ENCODE assay signal across 8 cellular contexts in genomic region chr1:166910396-166910994, GRCh38. TPM values are rescaled to one million over a fixed set of nuclear protein-coding genes. Genes with fewer than 3 reads are reported as not detected.
DNase-seq lines count a peak whose midpoint lies in the region; ATAC-seq, FAIRE-seq and TF ChIP-seq lines count a peak whose summit lies in the region.

No MANE protein-coding gene starts in this region.

- peaks cover 7% of the 10 kb centered on the region for H3K4me1 Mint-ChIP-seq in CD14-positive monocyte
- peaks cover 26% of the 10 kb centered on the region for H3K4me1 Mint-ChIP-seq in chondrocyte (ENCODE audit: low read depth)

- peak; percentile 91 for TF ChIP-seq CTCF in CD14-positive monocyte (IDR thresholded peaks at IDR 0.05)
- peak; percentile 96 for TF ChIP-seq CTCF in chondrocyte (IDR thresholded peaks at IDR 0.05)
- peak; percentile 86 for TF ChIP-seq CTCF in HepG2 (CRISPR knock-in tag; IDR thresholded peaks at IDR 0.05)

- CTCF ChIA-PET in HepG2 (lab: Yijun Ruan, JAX; ENCODE audit: low intra/inter-chr PET ratio, low total read pairs) = interaction anchor here (3.9 kb wide), 1 partner anchor 148 kb away, joined by 75 read pairs; no protein-coding TSS in a partner anchor

- in situ Hi-C loops in HepG2 (cut with HindIII; ENCODE audit: extremely low pct_ligation_motif_present, low pct_unique_long_range_greater_than_20kb) = loop anchor here (5.0 kb wide), 1 partner anchor 147 kb away; no protein-coding TSS in a partner anchor

- no peaks in the 10 kb centered on the region for H3K27me3 ChIP-seq in HepG2 (ENCODE audit: control insufficient read depth in 1 of 2, insufficient read depth in 2 of 2, low read length in 2 of 2)

- no peaks in the 10 kb centered on the region for H3K4me1 ChIP-seq in HepG2 (ENCODE audit: insufficient read depth, low read length)

- no peaks in the 10 kb centered on the region for H4K20me1 ChIP-seq in HepG2 (ENCODE audit: insufficient read depth, low read length)

- H3K27me3 Mint-ChIP-seq in CD14-positive monocyte (ENCODE audit: low read depth in 3 of 3) (peaks cover 0 to 2% (median 1%) of the 10 kb centered on the region in 3 donors), chondrocyte (ENCODE audit: low read depth) (peaks cover 5% of the 10 kb centered on the region)

- ATAC-seq in HG03439 (IDR thresholded peaks at IDR 0.05; ENCODE audit: unreplicated experiment) = peak; percentile 93
- peak; percentile 97 for ATAC-seq in HepG2

- H3K4me2 ChIP-seq in HepG2 (ENCODE audit: low read depth, low read length) = no peak overlapping the region

- H3K79me2 ChIP-seq in HepG2 (ENCODE audit: insufficient read depth, low read length) = no peaks in the 10 kb centered on the region

- peak; percentile 69 for TF ChIP-seq RAD21 in HepG2 (CRISPR knock-in tag; IDR thresholded peaks at IDR 0.05)

- no peaks in the 10 kb centered on the region for H3K36me3 ChIP-seq in HepG2 (replicated peaks in 1 of 2; ENCODE audit: control insufficient read depth in 1 of 2, insufficient read depth in 2 of 2, low read length in 2 of 2)

- WGBS in HepG2 (ENCODE audit: low lambda C conversion rate) = 10% methylated on average over 1 of the region's 1 CpG

- H3K9me3 Mint-ChIP-seq in CD14-positive monocyte (peaks cover 0 to 5% (median 0%) of the 10 kb centered on the region in 7 donors), chondrocyte (ENCODE audit: low read depth) (peaks cover 9% of the 10 kb centered on the region)

- no peak overlapping the region for H3K4me3 ChIP-seq in HepG2 (replicated peaks in 1 of 3; ENCODE audit: insufficient read depth in 1 of 3, low read depth in 2 of 3, low read length in 3 of 3)

- peak; percentile 90 for FAIRE-seq in HepG2 (lab: Jason Lieb, UNC)

- H3K9me3 ChIP-seq in HepG2 (ENCODE audit: low read length) = no peaks in the 10 kb centered on the region

- peak; percentile 54 for DNase-seq in CD14-positive monocyte (ENCODE audit: low spot score)
- DNase-seq in GM19240 (ENCODE audit: insufficient read length, low spot score) = peak; percentile 64
- peak; percentile 76 for DNase-seq in NCI-H446 treated with DMSO at 0.1 percent for 48 hours (lab: John Stamatoyannopoulos, UW)
- peak; percentile 59 for DNase-seq in activated CD4-positive, alpha-beta T cell treated with anti-CD3 and anti-CD28 coated beads for 1 hour
- DNase-seq in chondrocyte (ENCODE audit: low spot score) = no peak
- DNase-seq in HepG2 (ENCODE audit: low spot score) = peak; percentile 80
- DNase-seq in stimulated activated CD8-positive, alpha-beta memory T cell treated with anti-CD3 and anti-CD28 coated beads, Interleukin-12 subunit alpha, Interleukin-12 subunit beta, amount 100 ng/mL, for 24 hours (ENCODE audit: extremely low read depth) = peak; percentile 47

- no peak overlapping the region for H3K27ac ChIP-seq in HepG2 (ENCODE audit: extremely low read length, insufficient read depth, low read length)

- H3K36me3 Mint-ChIP-seq in CD14-positive monocyte (no peaks in the 10 kb centered on the region), chondrocyte (ENCODE audit: low read depth) (peaks cover 9% of the 10 kb centered on the region)

- no peak overlapping the region for H2AFZ ChIP-seq in HepG2 (ENCODE audit: low read length)

- TF ChIP-seq EP300 in HepG2 (IDR thresholded peaks at IDR 0.05; ENCODE audit: low read depth in 2 of 2, low read length in 2 of 2) (no peak), HepG2 (CRISPR knock-in tag; IDR thresholded peaks at IDR 0.05; ENCODE audit: borderline replicate concordance) (no peak)

- intact Hi-C loops in CD14-positive monocyte (cut with micrococcal nuclease) (loop anchor here (2.0 kb wide), 1 partner anchor 148 kb away; no protein-coding TSS in a partner anchor), HepG2 (cut with micrococcal nuclease; ENCODE audit: unreplicated experiment) (loop anchor here (1.0 kb wide), 1 partner anchor 149 kb away; no protein-coding TSS in a partner anchor)

- no peak for TF ChIP-seq POLR2A in HepG2 (IDR thresholded peaks at IDR 0.05; ENCODE audit: insufficient read depth in 1 of 2, low read depth in 2 of 2, low read length in 2 of 2)

- H3K4me3 Mint-ChIP-seq in CD14-positive monocyte = no peak overlapping the region
- H3K4me3 Mint-ChIP-seq in chondrocyte (ENCODE audit: unreplicated experiment) = no peak overlapping the region

- POLR2A ChIA-PET in HepG2 (lab: Yijun Ruan, JAX) = interaction anchor here (1.1 kb wide), 2 partner anchors 35 to 71 kb away, joined by 5 read pairs; partner anchors contain the start of genes POGK and TADA1

- no TSS peak for BruUV-seq in HepG2 (replicated peaks; lab: Mats Ljungman, UMichigan)

- H3K9ac ChIP-seq in HepG2 (ENCODE audit: insufficient read depth, low read depth, low read length) = no peak overlapping the region

- H3K27ac Mint-ChIP-seq in CD14-positive monocyte (peak overlapping the region in 1 of 7 donors; percentile 15), chondrocyte (ENCODE audit: unreplicated experiment) (peak overlapping the region; percentile 22)

TF ChIP-seq in HepG2, 621 proteins besides CTCF, POLR2A, EP300 and RAD21 (continues in another document):
- TF ChIP-seq STAG1 (CRISPR knock-in tag; IDR thresholded peaks at IDR 0.05) = peak; percentile 88
- TF ChIP-seq HINFP (CRISPR knock-in tag; IDR thresholded peaks at IDR 0.05; ENCODE audit: low read depth) = no peak
- TF ChIP-seq SIN3B (IDR thresholded peaks at IDR 0.05; ENCODE audit: low read length) = no peak
- TF ChIP-seq KDM4B (CRISPR knock-in tag; IDR thresholded peaks at IDR 0.05) = no peak
- TF ChIP-seq NFE2 (CRISPR knock-in tag; IDR thresholded peaks at IDR 0.05) = peak; percentile 77
- 0 out of 2 replicates have a peak, but pooled peaks have one; percentile 52 for TF ChIP-seq ATF3 (CRISPR knock-in tag; IDR thresholded peaks at IDR 0.05)
- TF ChIP-seq TEAD3 (CRISPR knock-in tag; optimal IDR thresholded peaks at IDR 0.05; ENCODE audit: borderline replicate concordance) = peak; percentile 20
- TF ChIP-seq SMC3 (IDR thresholded peaks at IDR 0.05; ENCODE audit: low read length) = peak; percentile 89
- TF ChIP-seq ZNF12 (CRISPR knock-in tag; IDR thresholded peaks at IDR 0.05) = no peak
- TF ChIP-seq MAFF (IDR thresholded peaks at IDR 0.05; ENCODE audit: low read depth, low read length) = peak; percentile 52; the same call in 1 of the 2 replicates
- no peak for TF ChIP-seq KLF11 (CRISPR knock-in tag; IDR thresholded peaks at IDR 0.05)
- no peak for TF ChIP-seq PHF5A (CRISPR knock-in tag; IDR thresholded peaks at IDR 0.05; ENCODE audit: low read depth, unreplicated experiment)
- no peak for TF ChIP-seq ZSCAN31 (CRISPR knock-in tag; IDR thresholded peaks at IDR 0.05; ENCODE audit: low read depth)
- peak; percentile 37; the same call in 1 of the 2 replicates for TF ChIP-seq SRF (IDR thresholded peaks at IDR 0.05; ENCODE audit: low read depth, low read length)
- TF ChIP-seq NFE2L2 (IDR thresholded peaks at IDR 0.05; ENCODE audit: low read length) = peak; percentile 79; the same call in 1 of the 2 replicates
- TF ChIP-seq MAX (IDR thresholded peaks at IDR 0.05) = no peak
- TF ChIP-seq MAFK (conservative IDR thresholded peaks at IDR 0.05 in 1 of 2, IDR thresholded peaks at IDR 0.05 in 1 of 2; ENCODE audit: low read length in 2 of 2) = peak; percentile 40 to 48; a peak in 3 of 4 replicates
- TF ChIP-seq ZNF17 (CRISPR knock-in tag; IDR thresholded peaks at IDR 0.05) = no peak

RNA-seq across cellular contexts. Expression of gene TADA1, which starts 34.4 kb away (rescaled TPM):
- polyA plus RNA-seq in CD14-positive monocyte = 1 to 10 TPM; 6.4 to 7.9 TPM
- 8.9 to 11.1 TPM (median 9.3 TPM) in 3 replicates for total RNA-seq in chondrocyte
- 28.3 and 38.1 TPM in 2 replicates for total RNA-seq in HepG2 (2016; rRNA removed; fragmentation: Illumina TruSeq; extraction: Trizol)
- 9.2 and 10.8 TPM in 2 replicates for total RNA-seq in HepG2 (2016; cell fraction: cytosol; rRNA removed; fragmentation: Illumina TruSeq; extraction: Trizol; ENCODE audit: low read depth)
- 27.2 and 37.8 TPM in 2 replicates for total RNA-seq in HepG2 (2016; cell fraction: insoluble cytoplasmic fraction; rRNA removed; fragmentation: Illumina TruSeq; extraction: Trizol)
- 19.5 and 22.1 TPM in 2 replicates for total RNA-seq in HepG2 (2016; cell fraction: membrane; rRNA removed; fragmentation: Illumina TruSeq; extraction: Trizol)
- 25.7 and 26.6 TPM in 2 replicates for total RNA-seq in HepG2 (2016; cell fraction: nucleus; rRNA removed; fragmentation: Illumina TruSeq; extraction: Trizol)
- 21.3 and 29.1 TPM in 2 replicates for polyA plus RNA-seq in HepG2 (2011; rRNA removed)
- polyA plus RNA-seq in HepG2 (2011; cell fraction: cytosol; rRNA removed) = 15.5 and 21.7 TPM in 2 replicates
- 27.8 and 28.0 TPM in 2 replicates for polyA plus RNA-seq in HepG2 (2011; cell fraction: nucleus; rRNA removed)
- polyA plus RNA-seq in HepG2 (2012) = 13.9 and 20.0 TPM in 2 replicates
- 2.2 TPM in 2 replicates for polyA plus RNA-seq in HepG2 (2016; cell fraction: cytosol; fragmentation: Illumina TruSeq; extraction: Trizol; ENCODE audit: low read depth)
- polyA plus RNA-seq in HepG2 (2016; cell fraction: insoluble cytoplasmic fraction; fragmentation: Illumina TruSeq; extraction: Trizol; ENCODE audit: low read depth) = 39.2 and 41.6 TPM in 2 replicates
- polyA plus RNA-seq in HepG2 (2016; cell fraction: membrane; fragmentation: Illumina TruSeq; extraction: Trizol; ENCODE audit: low read depth) = 6.4 and 6.7 TPM in 2 replicates
- 40.2 and 43.1 TPM in 2 replicates for polyA plus RNA-seq in HepG2 (2016; cell fraction: nucleus; fragmentation: Illumina TruSeq; extraction: Trizol; ENCODE audit: insufficient read depth, low read depth)
- polyA minus RNA-seq in HepG2 (2011; rRNA and poly(A)+ RNA removed; ENCODE audit: low replicate concordance) = 14.9 and 18.3 TPM in 2 replicates
- 12.7 and 15.2 TPM in 2 replicates for polyA minus RNA-seq in HepG2 (2011; cell fraction: cytosol; rRNA and poly(A)+ RNA removed)
- 22.0 and 27.1 TPM in 2 replicates for polyA minus RNA-seq in HepG2 (2011; cell fraction: nucleus; rRNA and poly(A)+ RNA removed)
